In genomic region chr9:136171009-136171800, GRCh38 we compare ENCODE assay signal across 1 cellular context.
TF ChIP-seq lines count a peak whose summit lies in the region.

No MANE protein-coding gene starts in this region.

TF ChIP-seq in HepG2, 621 proteins besides CTCF, POLR2A, EP300 and RAD21 (continued from another document and continues in another):
- TF ChIP-seq MATR3 (CRISPR knock-in tag; IDR thresholded peaks at IDR 0.05) (no peak), POGK (CRISPR knock-in tag; conservative IDR thresholded peaks at IDR 0.05) (no peak), LCORL (IDR thresholded peaks at IDR 0.05) (no peak), LCORL (CRISPR knock-in tag; IDR thresholded peaks at IDR 0.05) (0 out of 2 replicates have a peak, but pooled peaks have one; percentile 38), ZMAT3 (CRISPR knock-in tag; conservative IDR thresholded peaks at IDR 0.05) (0 out of 2 replicates have a peak, but pooled peaks have one; percentile 29), ZNF431 (CRISPR knock-in tag; IDR thresholded peaks at IDR 0.05; ENCODE audit: borderline replicate concordance, low read depth) (no peak), ZEB1 (IDR thresholded peaks at IDR 0.05; ENCODE audit: insufficient replicate concordance, low read depth) (peak; percentile 12), NFATC3 (CRISPR knock-in tag; IDR thresholded peaks at IDR 0.05) (0 out of 2 replicates have a peak, but pooled peaks have one; percentile 32), SIX1 (CRISPR knock-in tag; IDR thresholded peaks at IDR 0.05; ENCODE audit: borderline replicate concordance) (0 out of 2 replicates have a peak, but pooled peaks have one; percentile 77), TEAD3 (CRISPR knock-in tag; optimal IDR thresholded peaks at IDR 0.05; ENCODE audit: borderline replicate concordance) (peak; percentile 87), ZNF543 (CRISPR knock-in tag; IDR thresholded peaks at IDR 0.05) (peak; percentile 52; the same call in 1 of the 2 replicates), MAX (IDR thresholded peaks at IDR 0.05) (peak; percentile 38), HNRNPL (IDR thresholded peaks at IDR 0.05; ENCODE audit: low read depth, low read length) (peak; percentile 91), FOXC1 (CRISPR knock-in tag; IDR thresholded peaks at IDR 0.05; ENCODE audit: borderline replicate concordance) (no peak), ZBTB33 (CRISPR knock-in tag; IDR thresholded peaks at IDR 0.05) (peak; percentile 42; the same call in 1 of the 2 replicates), PATZ1 (CRISPR knock-in tag; IDR thresholded peaks at IDR 0.05) (peak; percentile 86), CC2D1A (CRISPR knock-in tag; IDR thresholded peaks at IDR 0.05) (no peak), RBAK (CRISPR knock-in tag; IDR thresholded peaks at IDR 0.05) (no peak), ZNF44 (CRISPR knock-in tag; IDR thresholded peaks at IDR 0.05) (0 out of 2 replicates have a peak, but pooled peaks have one; percentile 20), MAZ (IDR thresholded peaks at IDR 0.05; ENCODE audit: borderline replicate concordance, low read depth, low read length) (no peak), MAZ (CRISPR knock-in tag; IDR thresholded peaks at IDR 0.05; ENCODE audit: low read depth) (0 out of 2 replicates have a peak, but pooled peaks have one; percentile 50), GATA4 (IDR thresholded peaks at IDR 0.05; ENCODE audit: borderline replicate concordance, low read depth) (no peak), ZNF337 (CRISPR knock-in tag; IDR thresholded peaks at IDR 0.05; ENCODE audit: borderline replicate concordance, low read depth) (0 out of 2 replicates have a peak, but pooled peaks have one; percentile 32), NR0B2 (CRISPR knock-in tag; IDR thresholded peaks at IDR 0.05) (no peak), RXRA (CRISPR knock-in tag; IDR thresholded peaks at IDR 0.05) (peak; percentile 38; the same call in 1 of the 2 replicates), ISL2 (CRISPR knock-in tag; IDR thresholded peaks at IDR 0.05) (peak; percentile 23; the same call in 1 of the 2 replicates), CENPBD1 (CRISPR knock-in tag; IDR thresholded peaks at IDR 0.05; ENCODE audit: borderline replicate concordance, low read depth) (no peak), ZNF546 (CRISPR knock-in tag; conservative IDR thresholded peaks at IDR 0.05) (no peak), ZSCAN25 (CRISPR knock-in tag; IDR thresholded peaks at IDR 0.05) (peak; percentile 83), MED1 (CRISPR knock-in tag; IDR thresholded peaks at IDR 0.05) (no peak), CREBL2 (CRISPR knock-in tag; IDR thresholded peaks at IDR 0.05; ENCODE audit: borderline replicate concordance) (no peak), TCF7L2 (IDR thresholded peaks at IDR 0.05; ENCODE audit: low read depth, low read length) (no peak), ZNF547 (CRISPR knock-in tag; IDR thresholded peaks at IDR 0.05) (0 out of 2 replicates have a peak, but pooled peaks have one; percentile 50), HNF4A (CRISPR knock-in tag; IDR thresholded peaks at IDR 0.05) (peak; percentile 75), CBX5 (CRISPR knock-in tag; IDR thresholded peaks at IDR 0.05; ENCODE audit: borderline replicate concordance) (no peak), HDAC1 (CRISPR knock-in tag; IDR thresholded peaks at IDR 0.05) (peak; percentile 15; the same call in 1 of the 2 replicates), MEIS1 (CRISPR knock-in tag; IDR thresholded peaks at IDR 0.05; ENCODE audit: borderline replicate concordance) (0 out of 2 replicates have a peak, but pooled peaks have one; percentile 30), GATAD2A (CRISPR knock-in tag; IDR thresholded peaks at IDR 0.05) (peak; percentile 22; the same call in 1 of the 2 replicates), PHF21A (CRISPR knock-in tag; IDR thresholded peaks at IDR 0.05) (peak; percentile 38; the same call in 1 of the 2 replicates), TBX2 (CRISPR knock-in tag; IDR thresholded peaks at IDR 0.05; ENCODE audit: borderline replicate concordance) (no peak), ARNT (IDR thresholded peaks at IDR 0.05) (no peak), GTF3A (CRISPR knock-in tag; conservative IDR thresholded peaks at IDR 0.05) (no peak), MTA1 (CRISPR knock-in tag; IDR thresholded peaks at IDR 0.05; ENCODE audit: borderline replicate concordance) (peak; percentile 65; the same call in 1 of the 2 replicates), ZNF101 (CRISPR knock-in tag; IDR thresholded peaks at IDR 0.05; ENCODE audit: borderline replicate concordance, low read depth) (no peak), ZBTB7B (CRISPR knock-in tag; IDR thresholded peaks at IDR 0.05) (peak; percentile 15; the same call in 1 of the 2 replicates), TARDBP (CRISPR knock-in tag; IDR thresholded peaks at IDR 0.05) (0 out of 2 replicates have a peak, but pooled peaks have one; percentile 29), UBTF (CRISPR knock-in tag; IDR thresholded peaks at IDR 0.05) (peak; percentile 60), GFI1 (CRISPR knock-in tag; IDR thresholded peaks at IDR 0.05; ENCODE audit: borderline replicate concordance) (no peak), BCLAF1 (IDR thresholded peaks at IDR 0.05) (no peak), TCF7 (IDR thresholded peaks at IDR 0.05; ENCODE audit: low read depth) (peak; percentile 60), IKZF5 (CRISPR knock-in tag; IDR thresholded peaks at IDR 0.05) (0 out of 2 replicates have a peak, but pooled peaks have one; percentile 21), ZNF879 (CRISPR knock-in tag; IDR thresholded peaks at IDR 0.05) (0 out of 2 replicates have a peak, but pooled peaks have one; percentile 28), KDM1A (CRISPR knock-in tag; IDR thresholded peaks at IDR 0.05) (0 out of 2 replicates have a peak, but pooled peaks have one; percentile 52), SP5 (CRISPR knock-in tag; IDR thresholded peaks at IDR 0.05; ENCODE audit: borderline replicate concordance, low read depth) (0 out of 2 replicates have a peak, but pooled peaks have one; percentile 26), ZFP91 (CRISPR knock-in tag; IDR thresholded peaks at IDR 0.05; ENCODE audit: borderline replicate concordance) (peak; percentile 49; the same call in 1 of the 2 replicates)
